In genomic region chr12:14682231-14682630, GRCh38 we compare ENCODE assay signal across 10 cellular contexts. TPM values are rescaled to one million over a fixed set of nuclear protein-coding genes. Genes with fewer than 3 reads are reported as not detected.
"Had no signal": no experiment of that assay in that cellular context is flagged by ENCODE, and none has a peak within 500 bp of the region (broad histone marks: within the 10 kb centered on the region; RNA-seq: fewer than 3 reads in every experiment).

No MANE protein-coding gene starts in this region.

RNA-seq across cellular contexts. Expression of gene GUCY2C, which starts 14.2 kb away (rescaled TPM):
- total RNA-seq: dermis microvascular lymphatic vessel endothelial cell, glomerular endothelial cell, kidney epithelial cell, left cardiac atrium, left lung, left ventricle myocardium superior, lower lobe of right lung, lung microvascular endothelial cell, mesenteric fat pad, myocyte had no signal
